Comparison of ENCODE assay signal across 18 cellular contexts in genomic region chr11:106344392-106344791, GRCh38.
DNase-seq lines count a peak whose midpoint lies in the region; ATAC-seq and TF ChIP-seq lines count a peak whose summit lies in the region.
"Had no signal": no experiment of that assay in that cellular context is flagged by ENCODE, and none has a peak within 500 bp of the region (broad histone marks: within the 10 kb centered on the region; RNA-seq: fewer than 3 reads in every experiment).

No MANE protein-coding gene starts in this region.

- H2AFZ ChIP-seq in GM23338 = peak overlapping the region; percentile 70

- ATAC-seq in GM23338 (no peak), HG02870 (IDR thresholded peaks at IDR 0.05; ENCODE audit: unreplicated experiment) (no peak), GM18520 (IDR thresholded peaks at IDR 0.05; ENCODE audit: unreplicated experiment) (no peak), HG03108 (IDR thresholded peaks at IDR 0.05; ENCODE audit: unreplicated experiment) (no peak)
- ATAC-seq: lower lobe of right lung; natural killer cell treated with Interleukin-12 subunit alpha and Interleukin-12 subunit beta and Interleukin-15 and Interleukin-18, amount 100 ng/mL, for 72 hours had no signal

- H3K27ac ChIP-seq in GM23338 (ENCODE audit: low read depth) = no peak overlapping the region
- no peak overlapping the region for H3K27ac ChIP-seq in brain microvascular endothelial cell
- H3K27ac ChIP-seq: colonic mucosa, epithelial cell of prostate, lower lobe of right lung, suprapubic skin had no signal

- H3K4me2 ChIP-seq in GM23338 = no peak overlapping the region

- H3K4me3 ChIP-seq in GM23338 (no peak overlapping the region), brain microvascular endothelial cell (ENCODE audit: low read depth, low read length) (no peak overlapping the region), foreskin fibroblast (ENCODE audit: low read depth in 1 of 2, low read length in 2 of 2) (no peak overlapping the region)
- H3K4me3 ChIP-seq: colonic mucosa, lower lobe of right lung, suprapubic skin had no signal

- no peak overlapping the region for H3K4me3 Mint-ChIP-seq in GM23338
- H3K4me3 Mint-ChIP-seq: activated CD4-positive, alpha-beta T cell treated with anti-CD3 and anti-CD28 coated beads, Interleukin-2, amount 10 ng/mL, durations not matched to agents 7 days and 5 days; natural killer cell treated with Interleukin-12 subunit alpha and Interleukin-12 subunit beta and Interleukin-15 and Interleukin-18, amount 100 ng/mL, for 72 hours had no signal

- H3K4me1 ChIP-seq in GM23338 (ENCODE audit: insufficient read depth) = no peaks in the 10 kb centered on the region
- H3K4me1 ChIP-seq: colonic mucosa, lower lobe of right lung, suprapubic skin had no signal

- H3K27me3 Mint-ChIP-seq in GM23338 (ENCODE audit: insufficient read depth, low read depth, poor library complexity) = no peaks in the 10 kb centered on the region
- H3K27me3 Mint-ChIP-seq: activated CD4-positive, alpha-beta T cell treated with anti-CD3 and anti-CD28 coated beads, Interleukin-2, amount 10 ng/mL, durations not matched to agents 7 days and 5 days; natural killer cell treated with Interleukin-12 subunit alpha and Interleukin-12 subunit beta and Interleukin-15 and Interleukin-18, amount 100 ng/mL, for 72 hours had no signal

- TF ChIP-seq CTCF in GM23338 (conservative IDR thresholded peaks at IDR 0.05; ENCODE audit: low read depth in 2 of 2) (no peak), brain microvascular endothelial cell (IDR thresholded peaks at IDR 0.05; ENCODE audit: low read depth, low read length, missing control alignments) (no peak), foreskin fibroblast (IDR thresholded peaks at IDR 0.05; ENCODE audit: low read depth, low read length) (no peak)

- no peaks in the 10 kb centered on the region for H3K36me3 Mint-ChIP-seq in GM23338 (ENCODE audit: low read depth)

- H3K36me3 ChIP-seq in GM23338 (ENCODE audit: insufficient read depth) = no peaks in the 10 kb centered on the region
- H3K36me3 ChIP-seq in brain microvascular endothelial cell (replicated peaks) = no peaks in the 10 kb centered on the region
- H3K36me3 ChIP-seq: colonic mucosa, lower lobe of right lung, suprapubic skin had no signal

- H3K9me3 Mint-ChIP-seq in GM23338 = no peaks in the 10 kb centered on the region; the same call in 2 of the 3 replicates
- H3K9me3 Mint-ChIP-seq: activated CD4-positive, alpha-beta T cell treated with anti-CD3 and anti-CD28 coated beads, Interleukin-2, amount 10 ng/mL, durations not matched to agents 7 days and 5 days had no signal

- H3K9me2 ChIP-seq in GM23338 (ENCODE audit: insufficient read depth) = peaks cover 12% of the 10 kb centered on the region

- no peaks in the 10 kb centered on the region for H3F3A ChIP-seq in GM23338 (replicated peaks; ENCODE audit: low read depth)

- H3K79me2 ChIP-seq in GM23338 (replicated peaks; ENCODE audit: insufficient read depth) = no peaks in the 10 kb centered on the region

- H3K4me1 Mint-ChIP-seq in GM23338 = 0 out of 3 replicates have a peak, but pooled peaks cover 3% of the 10 kb centered on the region
- H3K4me1 Mint-ChIP-seq: activated CD4-positive, alpha-beta T cell treated with anti-CD3 and anti-CD28 coated beads, Interleukin-2, amount 10 ng/mL, durations not matched to agents 7 days and 5 days had no signal

- H4K20me1 ChIP-seq in GM23338 (replicated peaks; ENCODE audit: insufficient read depth) = no peaks in the 10 kb centered on the region

- H3K27me3 ChIP-seq in GM23338 (ENCODE audit: insufficient read depth) (no peaks in the 10 kb centered on the region), brain microvascular endothelial cell (replicated peaks) (no peaks in the 10 kb centered on the region)
- H3K27me3 ChIP-seq: colonic mucosa, suprapubic skin had no signal

- DNase-seq in GM23338 (ENCODE audit: low spot score) (no peak), brain microvascular endothelial cell (peak; percentile 47), foreskin fibroblast (peak; percentile 55 to 81), smooth muscle cell of the brain vasculature (ENCODE audit: low read depth, low spot score) (peak; percentile 21)
- no peak for DNase-seq in activated CD4-positive, alpha-beta T cell treated with anti-CD3 and anti-CD28 coated beads for 1 hour
- DNase-seq: activated CD4-positive, alpha-beta T cell treated with anti-CD3 and anti-CD28 coated beads, Interleukin-2, amount 10 ng/mL, durations not matched to agents 7 days and 5 days; activated naive CD4-positive, alpha-beta T cell treated with anti-CD3 and anti-CD28 coated beads, Interleukin-2, amount 50 U/mL, for 16 hours; C1 segment of cervical spinal cord; colonic mucosa; lower lobe of right lung; NCI-H187; stimulated activated CD4-positive, alpha-beta T cell treated with anti-CD3 and anti-CD28 coated beads, Interleukin-1b, Interleukin-23, amount 100 ng/mL, for 48 hours had no signal

- in situ Hi-C loops in brain microvascular endothelial cell (cut with HindIII; ENCODE audit: low pct_ligation_motif_present, low sequenced_read_pairs) = no loop called here

- H3K27ac Mint-ChIP-seq in GM23338 = no peak overlapping the region
- H3K27ac Mint-ChIP-seq: activated CD4-positive, alpha-beta T cell treated with anti-CD3 and anti-CD28 coated beads, Interleukin-2, amount 10 ng/mL, durations not matched to agents 7 days and 5 days; natural killer cell treated with Interleukin-12 subunit alpha and Interleukin-12 subunit beta and Interleukin-15 and Interleukin-18, amount 100 ng/mL, for 72 hours had no signal

TF ChIP-seq in GM23338, 12 proteins besides CTCF, POLR2A, EP300 and RAD21 (continues in another document):
- TF ChIP-seq ZNF331 (CRISPR knock-in tag; IDR thresholded peaks at IDR 0.05; ENCODE audit: low read depth) = no peak
- no peak for TF ChIP-seq ZNF462 (CRISPR knock-in tag; IDR thresholded peaks at IDR 0.05)
- no peak for TF ChIP-seq CREB1 (CRISPR knock-in tag; IDR thresholded peaks at IDR 0.05; ENCODE audit: low read depth)
- no peak for TF ChIP-seq NANOG (IDR thresholded peaks at IDR 0.05; ENCODE audit: borderline replicate concordance)
- TF ChIP-seq JUNB (IDR thresholded peaks at IDR 0.05; ENCODE audit: unreplicated experiment) = no peak
- no peak for TF ChIP-seq POLR2AphosphoS5 (IDR thresholded peaks at IDR 0.05; ENCODE audit: low read depth)
- TF ChIP-seq ZNF114 (CRISPR knock-in tag; IDR thresholded peaks at IDR 0.05) = no peak

Comparison
In these comparisons a context has a peak if more than half of its experiments do, and no peak if none do; other contexts are left out.
1. DNase-seq: peak in brain microvascular endothelial cell (single experiment), foreskin fibroblast (2 of 2) and smooth muscle cell of the brain vasculature (single experiment); none in GM23338 (single experiment) and activated CD4-positive, alpha-beta T cell treated with anti-CD3 and anti-CD28 coated beads for 1 hour (single experiment).